Comparison of ENCODE assay signal across 22 cellular contexts in the genomic region with DNA sequence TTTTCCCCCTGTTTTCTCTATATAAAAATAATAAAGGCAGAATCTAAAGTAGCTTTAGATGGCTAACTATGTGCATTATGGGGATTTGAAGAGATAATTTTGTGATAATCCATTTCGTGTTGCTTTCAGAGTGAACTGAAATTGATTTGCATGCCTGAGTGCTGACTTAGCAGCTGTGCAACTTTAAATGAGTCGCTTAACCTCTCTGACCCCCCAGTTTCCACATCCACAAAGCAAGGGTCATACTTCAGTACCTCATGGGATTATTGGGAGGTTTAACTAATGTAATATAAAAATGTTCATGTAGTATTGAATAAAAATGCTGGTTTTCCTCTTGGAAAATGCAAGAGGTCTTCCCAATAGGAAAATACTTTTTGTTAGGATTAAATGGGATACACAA.
"Had no signal": no experiment of that assay in that cellular context is flagged by ENCODE, and none has a peak within 500 bp of the region (broad histone marks: within the 10 kb centered on the region; RNA-seq: fewer than 3 reads in every experiment).

No MANE protein-coding gene starts in this region.

- H3K27me3 ChIP-seq: breast epithelium, neutrophil, tibial artery had no signal

- H2AFZ ChIP-seq: parathyroid adenoma had no signal

- H3K27ac ChIP-seq: breast epithelium, esophagus muscularis mucosa, neutrophil, parathyroid adenoma, tibial artery had no signal

- H3K4me3 ChIP-seq: breast epithelium, esophagus muscularis mucosa, lung, tibial artery had no signal

- H3K4me1 ChIP-seq: breast epithelium, esophagus muscularis mucosa, tibial artery had no signal

- H3K9ac ChIP-seq: parathyroid adenoma had no signal

- H3K36me3 ChIP-seq: breast epithelium, esophagus muscularis mucosa, neutrophil, tibial artery had no signal

- DNase-seq: activated CD4-positive, alpha-beta T cell treated with anti-CD3 and anti-CD28 coated beads, Interleukin-2, amount 10 ng/mL, durations not matched to agents 24 days and 14 days; activated CD8-positive, alpha-beta T cell treated with anti-CD3 and anti-CD28 coated beads, Interleukin-2, amount 10 ng/mL, durations not matched to agents 7 days and 5 days; activated naive CD4-positive, alpha-beta T cell treated with Interleukin-2 at 50 U/mL for 16 hours; activated naive CD8-positive, alpha-beta T cell treated with anti-CD3 and anti-CD28 coated beads, Interleukin-2, amount 10 ng/mL, durations not matched to agents 7 days and 5 days; activated T-cell treated with anti-CD3 and anti-CD28 coated beads, Interleukin-2, amount 50 U/mL, for 24 hours; anterior cingulate cortex; cortex of kidney; effector CD4-positive, alpha-beta T cell; hypothalamus; stimulated activated CD4-positive, alpha-beta T cell treated with anti-CD3 and anti-CD28 coated beads, Interleukin-12 subunit alpha, Interleukin-12 subunit beta, amount 100 ng/mL, for 4 hours; stimulated activated CD4-positive, alpha-beta T cell treated with anti-CD3 and anti-CD28 coated beads, Interleukin-1b, Interleukin-23, amount 100 ng/mL, for 48 hours; stimulated activated CD8-positive, alpha-beta memory T cell treated with anti-CD3 and anti-CD28 coated beads, Interleukin-4, amount 100 ng/mL, for 48 hours; stimulated activated naive CD4-positive, alpha-beta T cell; substantia nigra; tibial artery had no signal

- H3K9me3 ChIP-seq: breast epithelium, esophagus muscularis mucosa, neutrophil, tibial artery had no signal

- ATAC-seq: activated CD8-positive, alpha-beta T cell treated with anti-CD3 and anti-CD28 coated beads, Interleukin-2, amount 10 ng/mL, durations not matched to agents 7 days and 5 days; left lobe of liver; natural killer cell treated with Interleukin-12 subunit alpha and Interleukin-12 subunit beta and Interleukin-15 and Interleukin-18, amount 100 ng/mL, for 72 hours had no signal
